25 cellular contexts compared by ENCODE assay signal in the genomic region with DNA sequence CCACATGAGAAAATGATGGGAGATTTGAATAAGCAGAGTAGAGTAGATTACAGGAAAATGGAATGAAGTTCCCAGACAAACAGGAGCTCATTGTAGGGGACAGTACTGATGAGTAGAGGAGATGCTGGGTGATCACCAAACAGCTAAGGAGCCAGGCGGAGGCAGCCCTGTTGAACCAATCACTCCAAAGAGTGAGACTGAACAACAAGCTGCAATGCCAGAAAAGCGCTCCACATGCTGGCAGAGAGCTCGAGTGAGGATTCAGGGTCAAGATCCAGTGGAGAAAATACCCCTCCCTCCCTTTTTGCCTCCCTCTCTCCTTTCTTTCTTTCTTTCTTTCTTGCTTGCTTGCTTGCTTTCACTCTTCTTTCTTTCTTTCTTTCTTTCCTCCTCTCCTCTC.
"Had no signal": no experiment of that assay in that cellular context is flagged by ENCODE, and none has a peak within 500 bp of the region (broad histone marks: within the 10 kb centered on the region; RNA-seq: fewer than 3 reads in every experiment).

No MANE protein-coding gene starts in this region.

- H3K9me3 Mint-ChIP-seq: activated T-helper 17 cell treated with anti-CD3 and anti-CD28 coated beads, Interleukin-2, amount 50 U/mL, for 72 hours had no signal

- H3K4me3 ChIP-seq: adrenal gland, body of pancreas had no signal

- H3K4me1 ChIP-seq: adrenal gland, body of pancreas had no signal

- H3K4me1 Mint-ChIP-seq: activated B cell treated with CpG ODN at 0.5 μM for 24 hours had no signal

- H3K36me3 ChIP-seq: adrenal gland had no signal

- H3K27me3 Mint-ChIP-seq: activated B cell treated with CpG ODN at 0.5 μM for 24 hours; activated CD4-positive, alpha-beta T cell treated with anti-CD3 and anti-CD28 coated beads, Interleukin-2, amount 10 ng/mL, durations not matched to agents 24 days and 14 days; activated T-helper 17 cell treated with anti-CD3 and anti-CD28 coated beads, Interleukin-2, amount 50 U/mL, for 72 hours had no signal

- ATAC-seq: activated T-helper 17 cell treated with anti-CD3 and anti-CD28 coated beads, Interleukin-2, amount 50 U/mL, for 72 hours; body of pancreas; PC-3 had no signal

- H3K4me3 Mint-ChIP-seq: activated B cell treated with CpG ODN at 0.5 μM for 24 hours; activated CD4-positive, alpha-beta T cell treated with anti-CD3 and anti-CD28 coated beads, Interleukin-2, amount 10 ng/mL, durations not matched to agents 24 days and 14 days; activated naive CD8-positive, alpha-beta T cell treated with anti-CD3 and anti-CD28 coated beads, Interleukin-2, amount 10 ng/mL, durations not matched to agents 7 days and 5 days; activated T-helper 17 cell treated with anti-CD3 and anti-CD28 coated beads, Interleukin-2, amount 50 U/mL, for 72 hours had no signal

- H3K27ac Mint-ChIP-seq: activated B cell treated with CpG ODN at 0.5 μM for 24 hours; activated CD4-positive, alpha-beta T cell treated with anti-CD3 and anti-CD28 coated beads, Interleukin-2, amount 10 ng/mL, durations not matched to agents 24 days and 14 days; activated naive CD8-positive, alpha-beta T cell treated with anti-CD3 and anti-CD28 coated beads, Interleukin-2, amount 10 ng/mL, durations not matched to agents 7 days and 5 days; activated T-helper 17 cell treated with anti-CD3 and anti-CD28 coated beads, Interleukin-2, amount 50 U/mL, for 72 hours had no signal

- H3K9me3 ChIP-seq: adrenal gland, body of pancreas had no signal

- DNase-seq: activated B cell treated with CpG ODN at 0.5 μM for 24 hours; activated CD4-positive, alpha-beta T cell treated with anti-CD3 and anti-CD28 coated beads for 1 hour; activated CD4-positive, alpha-beta T cell treated with anti-CD3 and anti-CD28 coated beads, Interleukin-2, amount 10 ng/mL, durations not matched to agents 24 days and 14 days; activated CD4-positive, alpha-beta T cell treated with anti-CD3 and anti-CD28 coated beads, Interleukin-2, amount 50 U/mL, for 48 hours; activated gamma-delta T cell; activated naive CD4-positive, alpha-beta T cell treated with anti-CD3 and anti-CD28 coated beads, Interleukin-2, amount 50 U/mL, for 16 hours; activated naive CD8-positive, alpha-beta T cell treated with anti-CD3 and anti-CD28 coated beads, Interleukin-2, amount 10 ng/mL, durations not matched to agents 7 days and 5 days; activated T-cell treated with anti-CD3 and anti-CD28 coated beads for 4 hours; activated T-cell treated with anti-CD3 and anti-CD28 coated beads, Interleukin-2, amount 50 U/mL, for 48 hours; adrenal gland; aorta; body of pancreas; IMR-90; Kasumi-1; KBM-7; NCI-H1105 treated with DMSO at 0.1 percent for 48 hours; NCI-H1436 treated with DMSO at 0.1 percent for 48 hours; NCI-H187; NCI-H2081; NCI-H524; PC-3; SHP77 treated with DMSO at 0.1 percent for 48 hours; T-helper 2 cell; T1000 had no signal
